In genomic region chr15:81000626-81001179, GRCh38 we compare ENCODE assay signal across 8 cellular contexts. TPM values are rescaled to one million over a fixed set of nuclear protein-coding genes. Genes with fewer than 3 reads are reported as not detected.
DNase-seq lines count a peak whose midpoint lies in the region; ATAC-seq, FAIRE-seq and TF ChIP-seq lines count a peak whose summit lies in the region.

Gene TLNRD1 (plus strand): TSS chr15:81000923. CDS start chr15:81002272, 1,349 bp downstream.

- TF ChIP-seq CTCF in right atrium auricular region (IDR thresholded peaks at IDR 0.05): no peak

- intact Hi-C loops in T-helper 2 cell treated with Interferon-gamma antibody and Interleukin-4, amounts not matched to agents 100 ng/mL and 5 ng/mL, for 36 hours (cut with micrococcal nuclease): loop anchor here (1.0 to 10.0 kb wide), 5 partner anchors 11 to 296 kb away; partner anchors contain the start of gene MESD

- DNase-seq in NCI-H187 (lab: John Stamatoyannopoulos, UW): peak; percentile 32 to 43
- DNase-seq in right atrium auricular region (ENCODE audit: low spot score): peak; percentile 92
- peak; percentile 88 for DNase-seq in putamen (ENCODE audit: low spot score)
- peak; percentile 92 for DNase-seq in urothelium cell line (ENCODE audit: low spot score)

- peaks cover 13% of the 10 kb centered on the region for H3K36me3 ChIP-seq in right atrium auricular region

- no peaks in the 10 kb centered on the region for H3K9me3 ChIP-seq in right atrium auricular region

- peak within 1 kb of the TSS; percentile 73 to 79 for H3K4me3 ChIP-seq in right atrium auricular region

- peak; percentile 17 for FAIRE-seq in urothelium cell line (lab: Jason Lieb, UNC)

- ATAC-seq in GM18502 (IDR thresholded peaks at IDR 0.05; ENCODE audit: poor library complexity, unreplicated experiment) (peak; percentile 54), HG02885 (IDR thresholded peaks at IDR 0.05; ENCODE audit: poor library complexity, unreplicated experiment) (peak; percentile 67)

- H3K4me1 ChIP-seq in right atrium auricular region: peaks cover 0 to 35% of the 10 kb centered on the region in 2 donors

- H3K27me3 ChIP-seq in right atrium auricular region: no peaks in the 10 kb centered on the region

- H3K27ac ChIP-seq in angular gyrus (ENCODE audit: low read depth, low read length) (peak within 1 kb of the TSS; percentile 95), right atrium auricular region (peak within 1 kb of the TSS; percentile 96 to 98)

RNA-seq across cellular contexts. Expression of gene TLNRD1, which starts in this region (rescaled TPM):
- total RNA-seq in T-helper 2 cell treated with Interferon-gamma antibody and Interleukin-4, amounts not matched to agents 100 ng/mL and 5 ng/mL, for 36 hours: 35.2 and 35.8 TPM in 2 replicates
- total RNA-seq in right atrium auricular region: 10 to 100 TPM; 10.0 to 26.1 TPM

Comparison
In these comparisons a context has a peak if more than half of its experiments do, and no peak if none do; other contexts are left out.
1. Peak in every context shown above with its lines: DNase-seq, ATAC-seq, H3K4me3 ChIP-seq and H3K27ac ChIP-seq.
2. DNase-seq: peak in every context shown above with its lines; median percentile 92 in right atrium auricular region; 92 in urothelium cell line; 88 in putamen; 38 in NCI-H187.